In the genomic region with DNA sequence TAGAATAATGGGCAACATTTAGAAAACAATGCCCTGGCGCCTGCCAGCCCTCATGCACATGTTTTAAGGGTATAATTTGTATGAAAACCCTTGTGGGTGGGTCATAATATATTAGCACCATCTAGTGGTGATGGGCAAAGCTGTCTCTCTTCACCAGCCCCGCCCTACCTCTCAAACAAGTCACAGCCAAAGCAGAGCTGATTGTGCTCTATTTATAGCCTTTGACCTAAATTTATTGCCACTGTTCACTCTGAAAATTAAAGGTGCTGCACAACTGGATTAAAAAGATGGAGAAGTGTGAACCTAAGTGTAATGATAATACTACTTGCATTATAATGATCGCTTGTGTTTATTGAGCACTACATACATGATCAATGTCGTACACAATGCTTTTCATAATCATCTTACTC, we compare ENCODE assay signal across 8 cellular contexts.
DNase-seq lines count a peak whose midpoint lies in the region; ATAC-seq and TF ChIP-seq lines count a peak whose summit lies in the region.

No MANE protein-coding gene starts in this region.

- DNase-seq in NCI-H1105 treated with DMSO at 0.1 percent for 48 hours (lab: John Stamatoyannopoulos, UW) (peak; percentile 91), Right ventricle myocardium superior (peak; percentile 63), pulmonary artery endothelial cell (ENCODE audit: low read depth, low spot score) (peak; percentile 39)
- peak; percentile 15 for DNase-seq in activated naive CD8-positive, alpha-beta T cell treated with anti-CD3 and anti-CD28 coated beads, Interleukin-2, amount 50 U/mL, for 16 hours (ENCODE audit: low read depth, low spot score)

- intact Hi-C loops in Right ventricle myocardium superior (cut with DNase I) = loop anchor here (5.0 kb wide), 3 partner anchors 56 to 276 kb away; a partner anchor contains a TSS

- ATAC-seq in GM18499 (IDR thresholded peaks at IDR 0.05; ENCODE audit: insufficient read depth, unreplicated experiment) = peak; percentile 86
- ATAC-seq in HG02763 (IDR thresholded peaks at IDR 0.05; ENCODE audit: unreplicated experiment) = peak; percentile 94
- ATAC-seq in SK-N-SH treated with all-trans-retinoic acid at 6 μM for 48 hours = peak; percentile 98
- ATAC-seq in Right ventricle myocardium superior (ENCODE audit: poor library complexity) = peak; percentile 88
- ATAC-seq in HG02571 (IDR thresholded peaks at IDR 0.05; ENCODE audit: unreplicated experiment) = no peak

TF ChIP-seq in SK-N-SH treated with all-trans-retinoic acid at 6 μM for 48 hours, 23 proteins besides CTCF, POLR2A, EP300 and RAD21:
- TF ChIP-seq, protein P1, sequence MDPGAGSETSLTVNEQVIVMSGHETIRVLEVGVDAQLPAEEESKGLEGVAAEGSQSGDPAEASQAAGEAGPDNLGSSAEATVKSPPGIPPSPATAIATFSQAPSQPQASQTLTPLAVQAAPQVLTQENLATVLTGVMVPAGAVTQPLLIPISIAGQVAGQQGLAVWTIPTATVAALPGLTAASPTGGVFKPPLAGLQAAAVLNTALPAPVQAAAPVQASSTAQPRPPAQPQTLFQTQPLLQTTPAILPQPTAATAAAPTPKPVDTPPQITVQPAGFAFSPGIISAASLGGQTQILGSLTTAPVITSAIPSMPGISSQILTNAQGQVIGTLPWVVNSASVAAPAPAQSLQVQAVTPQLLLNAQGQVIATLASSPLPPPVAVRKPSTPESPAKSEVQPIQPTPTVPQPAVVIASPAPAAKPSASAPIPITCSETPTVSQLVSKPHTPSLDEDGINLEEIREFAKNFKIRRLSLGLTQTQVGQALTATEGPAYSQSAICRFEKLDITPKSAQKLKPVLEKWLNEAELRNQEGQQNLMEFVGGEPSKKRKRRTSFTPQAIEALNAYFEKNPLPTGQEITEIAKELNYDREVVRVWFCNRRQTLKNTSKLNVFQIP (CRISPR knock-in tag; IDR thresholded peaks at IDR 0.05; ENCODE audit: borderline replicate concordance, low read depth) = no peak
- TF ChIP-seq OSR1 (CRISPR knock-in tag; IDR thresholded peaks at IDR 0.05) (no peak), RARB (CRISPR knock-in tag; IDR thresholded peaks at IDR 0.05) (no peak), ISL1 (CRISPR knock-in tag; IDR thresholded peaks at IDR 0.05) (no peak), ARNTL (CRISPR knock-in tag; IDR thresholded peaks at IDR 0.05; ENCODE audit: borderline replicate concordance, low read depth) (no peak), ZFP30 (CRISPR knock-in tag; IDR thresholded peaks at IDR 0.05) (no peak), SNAI2 (CRISPR knock-in tag; IDR thresholded peaks at IDR 0.05) (no peak), ZFP3 (CRISPR knock-in tag; IDR thresholded peaks at IDR 0.05) (no peak), PPARA (CRISPR knock-in tag; IDR thresholded peaks at IDR 0.05; ENCODE audit: borderline replicate concordance) (no peak), ESRRG (CRISPR knock-in tag; IDR thresholded peaks at IDR 0.05) (no peak), ZNF565 (CRISPR knock-in tag; conservative IDR thresholded peaks at IDR 0.05; ENCODE audit: low read depth) (no peak)
- TF ChIP-seq, protein P2, sequence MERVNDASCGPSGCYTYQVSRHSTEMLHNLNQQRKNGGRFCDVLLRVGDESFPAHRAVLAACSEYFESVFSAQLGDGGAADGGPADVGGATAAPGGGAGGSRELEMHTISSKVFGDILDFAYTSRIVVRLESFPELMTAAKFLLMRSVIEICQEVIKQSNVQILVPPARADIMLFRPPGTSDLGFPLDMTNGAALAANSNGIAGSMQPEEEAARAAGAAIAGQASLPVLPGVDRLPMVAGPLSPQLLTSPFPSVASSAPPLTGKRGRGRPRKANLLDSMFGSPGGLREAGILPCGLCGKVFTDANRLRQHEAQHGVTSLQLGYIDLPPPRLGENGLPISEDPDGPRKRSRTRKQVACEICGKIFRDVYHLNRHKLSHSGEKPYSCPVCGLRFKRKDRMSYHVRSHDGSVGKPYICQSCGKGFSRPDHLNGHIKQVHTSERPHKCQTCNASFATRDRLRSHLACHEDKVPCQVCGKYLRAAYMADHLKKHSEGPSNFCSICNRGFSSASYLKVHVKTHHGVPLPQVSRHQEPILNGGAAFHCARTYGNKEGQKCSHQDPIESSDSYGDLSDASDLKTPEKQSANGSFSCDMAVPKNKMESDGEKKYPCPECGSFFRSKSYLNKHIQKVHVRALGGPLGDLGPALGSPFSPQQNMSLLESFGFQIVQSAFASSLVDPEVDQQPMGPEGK (CRISPR knock-in tag; IDR thresholded peaks at IDR 0.05; ENCODE audit: borderline replicate concordance) = no peak
- TF ChIP-seq, protein P3, sequence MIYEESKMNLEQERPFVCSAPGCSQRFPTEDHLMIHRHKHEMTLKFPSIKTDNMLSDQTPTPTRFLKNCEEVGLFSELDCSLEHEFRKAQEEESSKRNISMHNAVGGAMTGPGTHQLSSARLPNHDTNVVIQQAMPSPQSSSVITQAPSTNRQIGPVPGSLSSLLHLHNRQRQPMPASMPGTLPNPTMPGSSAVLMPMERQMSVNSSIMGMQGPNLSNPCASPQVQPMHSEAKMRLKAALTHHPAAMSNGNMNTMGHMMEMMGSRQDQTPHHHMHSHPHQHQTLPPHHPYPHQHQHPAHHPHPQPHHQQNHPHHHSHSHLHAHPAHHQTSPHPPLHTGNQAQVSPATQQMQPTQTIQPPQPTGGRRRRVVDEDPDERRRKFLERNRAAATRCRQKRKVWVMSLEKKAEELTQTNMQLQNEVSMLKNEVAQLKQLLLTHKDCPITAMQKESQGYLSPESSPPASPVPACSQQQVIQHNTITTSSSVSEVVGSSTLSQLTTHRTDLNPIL (CRISPR knock-in tag; IDR thresholded peaks at IDR 0.05; ENCODE audit: low read depth) = no peak
- TF ChIP-seq, protein P4, sequence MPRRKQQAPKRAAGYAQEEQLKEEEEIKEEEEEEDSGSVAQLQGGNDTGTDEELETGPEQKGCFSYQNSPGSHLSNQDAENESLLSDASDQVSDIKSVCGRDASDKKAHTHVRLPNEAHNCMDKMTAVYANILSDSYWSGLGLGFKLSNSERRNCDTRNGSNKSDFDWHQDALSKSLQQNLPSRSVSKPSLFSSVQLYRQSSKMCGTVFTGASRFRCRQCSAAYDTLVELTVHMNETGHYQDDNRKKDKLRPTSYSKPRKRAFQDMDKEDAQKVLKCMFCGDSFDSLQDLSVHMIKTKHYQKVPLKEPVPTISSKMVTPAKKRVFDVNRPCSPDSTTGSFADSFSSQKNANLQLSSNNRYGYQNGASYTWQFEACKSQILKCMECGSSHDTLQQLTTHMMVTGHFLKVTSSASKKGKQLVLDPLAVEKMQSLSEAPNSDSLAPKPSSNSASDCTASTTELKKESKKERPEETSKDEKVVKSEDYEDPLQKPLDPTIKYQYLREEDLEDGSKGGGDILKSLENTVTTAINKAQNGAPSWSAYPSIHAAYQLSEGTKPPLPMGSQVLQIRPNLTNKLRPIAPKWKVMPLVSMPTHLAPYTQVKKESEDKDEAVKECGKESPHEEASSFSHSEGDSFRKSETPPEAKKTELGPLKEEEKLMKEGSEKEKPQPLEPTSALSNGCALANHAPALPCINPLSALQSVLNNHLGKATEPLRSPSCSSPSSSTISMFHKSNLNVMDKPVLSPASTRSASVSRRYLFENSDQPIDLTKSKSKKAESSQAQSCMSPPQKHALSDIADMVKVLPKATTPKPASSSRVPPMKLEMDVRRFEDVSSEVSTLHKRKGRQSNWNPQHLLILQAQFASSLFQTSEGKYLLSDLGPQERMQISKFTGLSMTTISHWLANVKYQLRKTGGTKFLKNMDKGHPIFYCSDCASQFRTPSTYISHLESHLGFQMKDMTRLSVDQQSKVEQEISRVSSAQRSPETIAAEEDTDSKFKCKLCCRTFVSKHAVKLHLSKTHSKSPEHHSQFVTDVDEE (CRISPR knock-in tag; IDR thresholded peaks at IDR 0.05) = no peak
- TF ChIP-seq, protein P5, sequence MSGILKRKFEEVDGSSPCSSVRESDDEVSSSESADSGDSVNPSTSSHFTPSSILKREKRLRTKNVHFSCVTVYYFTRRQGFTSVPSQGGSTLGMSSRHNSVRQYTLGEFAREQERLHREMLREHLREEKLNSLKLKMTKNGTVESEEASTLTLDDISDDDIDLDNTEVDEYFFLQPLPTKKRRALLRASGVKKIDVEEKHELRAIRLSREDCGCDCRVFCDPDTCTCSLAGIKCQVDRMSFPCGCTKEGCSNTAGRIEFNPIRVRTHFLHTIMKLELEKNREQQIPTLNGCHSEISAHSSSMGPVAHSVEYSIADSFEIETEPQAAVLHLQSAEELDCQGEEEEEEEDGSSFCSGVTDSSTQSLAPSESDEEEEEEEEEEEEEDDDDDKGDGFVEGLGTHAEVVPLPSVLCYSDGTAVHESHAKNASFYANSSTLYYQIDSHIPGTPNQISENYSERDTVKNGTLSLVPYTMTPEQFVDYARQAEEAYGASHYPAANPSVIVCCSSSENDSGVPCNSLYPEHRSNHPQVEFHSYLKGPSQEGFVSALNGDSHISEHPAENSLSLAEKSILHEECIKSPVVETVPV (CRISPR knock-in tag; IDR thresholded peaks at IDR 0.05) = no peak

Comparison
In these comparisons a context has a peak if more than half of its experiments do, and no peak if none do; other contexts are left out.
1. DNase-seq: peak in every context shown above with its lines; median percentile 91 in NCI-H1105 treated with DMSO at 0.1 percent for 48 hours; 63 in Right ventricle myocardium superior; 39 in pulmonary artery endothelial cell; 15 in activated naive CD8-positive, alpha-beta T cell treated with anti-CD3 and anti-CD28 coated beads, Interleukin-2, amount 50 U/mL, for 16 hours.